Comparison of ENCODE assay signal across 8 cellular contexts in the genomic region with DNA sequence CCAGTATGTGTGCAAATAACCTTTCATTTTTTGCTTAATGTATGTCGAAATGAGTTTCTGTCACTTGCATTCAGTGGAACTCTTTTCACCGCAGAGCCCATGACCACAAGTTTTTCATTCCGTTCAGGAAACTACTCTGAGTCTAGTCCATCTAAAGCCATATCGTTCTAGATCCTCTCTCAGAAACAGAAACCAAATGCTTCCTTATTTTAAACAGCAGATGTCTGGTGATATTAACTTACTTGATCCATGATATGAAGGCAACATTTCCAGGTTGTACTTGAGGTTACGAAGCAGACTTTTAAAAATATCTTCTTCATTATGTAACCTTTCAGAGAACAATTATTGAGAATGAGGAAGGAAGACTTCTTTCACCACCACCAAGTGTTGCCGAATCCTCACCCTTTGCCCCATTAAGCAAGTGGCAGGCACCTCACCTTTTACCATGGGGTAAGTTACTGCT.
DNase-seq lines count a peak whose midpoint lies in the region; ATAC-seq and TF ChIP-seq lines count a peak whose summit lies in the region.

No MANE protein-coding gene starts in this region.

- TF ChIP-seq CTCF in CD14-positive monocyte (IDR thresholded peaks at IDR 0.05) = no peak

- peaks cover 0 to 4% (median 1%) of the 10 kb centered on the region in 3 donors for H3K27me3 Mint-ChIP-seq in CD14-positive monocyte (ENCODE audit: low read depth in 3 of 3)
- H3K27me3 Mint-ChIP-seq in activated CD8-positive, alpha-beta T cell treated with anti-CD3 and anti-CD28 coated beads, Interleukin-2, amount 10 ng/mL, durations not matched to agents 7 days and 5 days (ENCODE audit: low read depth) = peaks cover 1% of the 10 kb centered on the region

- peaks cover 3 to 15% of the 10 kb centered on the region in 2 donors for H3K36me3 Mint-ChIP-seq in CD14-positive monocyte
- peaks cover 42% of the 10 kb centered on the region for H3K36me3 Mint-ChIP-seq in activated CD8-positive, alpha-beta T cell treated with anti-CD3 and anti-CD28 coated beads, Interleukin-2, amount 10 ng/mL, durations not matched to agents 7 days and 5 days (ENCODE audit: low read depth)

- peak overlapping the region; percentile 91 to 97 (median 93) for H3K27ac Mint-ChIP-seq in CD14-positive monocyte
- H3K27ac Mint-ChIP-seq in activated CD8-positive, alpha-beta T cell treated with anti-CD3 and anti-CD28 coated beads, Interleukin-2, amount 10 ng/mL, durations not matched to agents 7 days and 5 days = peak overlapping the region; percentile 79

- POLR2A ChIA-PET in activated CD8-positive, alpha-beta T cell treated with anti-CD3 and anti-CD28 coated beads, Interleukin-2, amount 10 ng/mL, durations not matched to agents 7 days and 5 days (lab: Charles Lee) = no interaction called here

- intact Hi-C loops in CD14-positive monocyte (cut with micrococcal nuclease) = no loop called here

- peaks cover 9 to 14% (median 12%) of the 10 kb centered on the region in 7 donors for H3K9me3 Mint-ChIP-seq in CD14-positive monocyte
- H3K9me3 Mint-ChIP-seq in activated CD8-positive, alpha-beta T cell treated with anti-CD3 and anti-CD28 coated beads, Interleukin-2, amount 10 ng/mL, durations not matched to agents 7 days and 5 days (ENCODE audit: insufficient read depth) = peaks cover 26% of the 10 kb centered on the region

- peak overlapping the region; percentile 2 to 87 for H3K4me3 Mint-ChIP-seq in CD14-positive monocyte
- H3K4me3 Mint-ChIP-seq in activated CD8-positive, alpha-beta T cell treated with anti-CD3 and anti-CD28 coated beads, Interleukin-2, amount 10 ng/mL, durations not matched to agents 7 days and 5 days = peak overlapping the region; percentile 54

- CTCF ChIA-PET in activated CD8-positive, alpha-beta T cell treated with anti-CD3 and anti-CD28 coated beads, Interleukin-2, amount 10 ng/mL, durations not matched to agents 7 days and 5 days (lab: Charles Lee) = no interaction called here

- DNase-seq in CD14-positive monocyte (ENCODE audit: low spot score) = peak; percentile 67
- peak; percentile 80 for DNase-seq in activated CD8-positive, alpha-beta T cell treated with anti-CD3 and anti-CD28 coated beads, Interleukin-2, amount 10 ng/mL, durations not matched to agents 7 days and 5 days
- DNase-seq in NCI-H1048 (lab: John Stamatoyannopoulos, UW) = no peak
- DNase-seq in H4 (ENCODE audit: low spot score) = no peak
- DNase-seq in NCI-H1417 treated with DMSO at 0.1 percent for 48 hours (lab: John Stamatoyannopoulos, UW) = no peak
- DNase-seq in NCI-H1417 (lab: John Stamatoyannopoulos, UW) = no peak

- peaks cover 68% of the 10 kb centered on the region for H3K4me1 Mint-ChIP-seq in CD14-positive monocyte
- H3K4me1 Mint-ChIP-seq in activated CD8-positive, alpha-beta T cell treated with anti-CD3 and anti-CD28 coated beads, Interleukin-2, amount 10 ng/mL, durations not matched to agents 7 days and 5 days (ENCODE audit: low read depth) = peaks cover 55% of the 10 kb centered on the region

- peak; percentile 91 for ATAC-seq in GM19395 (IDR thresholded peaks at IDR 0.05; ENCODE audit: unreplicated experiment)
- peak; percentile 74 for ATAC-seq in HG03432 (IDR thresholded peaks at IDR 0.05; ENCODE audit: unreplicated experiment)
- ATAC-seq in activated CD8-positive, alpha-beta T cell treated with anti-CD3 and anti-CD28 coated beads, Interleukin-2, amount 10 ng/mL, durations not matched to agents 7 days and 5 days = peak; percentile 86

Comparison
In these comparisons a context has a peak if more than half of its experiments do, and no peak if none do; other contexts are left out.
1. DNase-seq: peak in CD14-positive monocyte (single experiment) and activated CD8-positive, alpha-beta T cell treated with anti-CD3 and anti-CD28 coated beads, Interleukin-2, amount 10 ng/mL, durations not matched to agents 7 days and 5 days (single experiment); none in NCI-H1048 (single experiment), H4 (single experiment), NCI-H1417 treated with DMSO at 0.1 percent for 48 hours (single experiment) and NCI-H1417 (0 of 3).
2. Peak in every context shown above with its lines, with median percentiles within 50 percentile points of each other: ATAC-seq.